Comparison of ENCODE assay signal across 17 cellular contexts in genomic region chr15:93349146-93349545, GRCh38.
DNase-seq lines count a peak whose midpoint lies in the region; ATAC-seq and TF ChIP-seq lines count a peak whose summit lies in the region.
"Had no signal": no experiment of that assay in that cellular context is flagged by ENCODE, and none has a peak within 500 bp of the region (broad histone marks: within the 10 kb centered on the region; RNA-seq: fewer than 3 reads in every experiment).

No MANE protein-coding gene starts in this region.

- no peak overlapping the region for H3K9ac ChIP-seq in neural cell (ENCODE audit: low read length)

- intact Hi-C loops in body of pancreas (cut with DNase I): no loop called here

- H3K79me2 ChIP-seq in neural cell (replicated peaks; ENCODE audit: insufficient read depth, low read length): no peaks in the 10 kb centered on the region

- peaks cover 3% of the 10 kb centered on the region for H3K27me3 Mint-ChIP-seq in brain
- H3K27me3 Mint-ChIP-seq in progenitor cell of endocrine pancreas: peaks cover 19% of the 10 kb centered on the region

- no peak for TF ChIP-seq EP300 in neural cell (conservative IDR thresholded peaks at IDR 0.05; ENCODE audit: poor library complexity, severe bottlenecking)

- H3F3A ChIP-seq in neural cell (ENCODE audit: insufficient read depth, low read length, poor library complexity, severe bottlenecking): peaks cover 11% of the 10 kb centered on the region

- TF ChIP-seq CTCF in brain (conservative IDR thresholded peaks at IDR 0.05) (no peak), neural cell (IDR thresholded peaks at IDR 0.05; ENCODE audit: poor library complexity, severe bottlenecking) (no peak), progenitor cell of endocrine pancreas (IDR thresholded peaks at IDR 0.05; ENCODE audit: unreplicated experiment) (no peak), body of pancreas (IDR thresholded peaks at IDR 0.05) (no peak)

- H3K4me3 Mint-ChIP-seq in brain (peak overlapping the region in 2 of 5 experiments; percentile 5 to 25), progenitor cell of endocrine pancreas (ENCODE audit: low read depth) (no peak overlapping the region)
- H3K4me3 Mint-ChIP-seq: CD4-positive, alpha-beta T cell had no signal

- TF ChIP-seq RAD21 in neural cell (conservative IDR thresholded peaks at IDR 0.05): no peak

- H3K27ac ChIP-seq in neural cell (ENCODE audit: low read length): peak overlapping the region; percentile 58
- no peak overlapping the region for H3K27ac ChIP-seq in body of pancreas
- H3K27ac ChIP-seq: 22Rv1, A549, C4-2B, HL-60 had no signal

- no peak for TF ChIP-seq POLR2A in body of pancreas (IDR thresholded peaks at IDR 0.05)

- no peaks in the 10 kb centered on the region for H3K4me1 ChIP-seq in body of pancreas
- H3K4me1 ChIP-seq: A549, Caco-2, HAP-1 had no signal

- no peaks in the 10 kb centered on the region for H4K20me1 ChIP-seq in neural cell (ENCODE audit: insufficient read depth)

- H3K36me3 ChIP-seq in neural cell (ENCODE audit: insufficient read depth, low read length): no peaks in the 10 kb centered on the region
- H3K36me3 ChIP-seq in body of pancreas (replicated peaks in 1 of 2; ENCODE audit: insufficient read depth in 1 of 2, low read depth in 2 of 2): no peaks in the 10 kb centered on the region
- H3K36me3 ChIP-seq: HAP-1 had no signal

- H3K4me2 ChIP-seq in neural cell (ENCODE audit: low read length): no peak overlapping the region
- H3K4me2 ChIP-seq: A549 had no signal

- H3K36me3 Mint-ChIP-seq in brain (peaks cover 13% of the 10 kb centered on the region), progenitor cell of endocrine pancreas (ENCODE audit: insufficient read depth) (peaks cover 1% of the 10 kb centered on the region)

- H3K4me1 Mint-ChIP-seq in brain: peaks cover 43% of the 10 kb centered on the region
- peaks cover 6% of the 10 kb centered on the region for H3K4me1 Mint-ChIP-seq in progenitor cell of endocrine pancreas (ENCODE audit: low read depth)

- H3K27ac Mint-ChIP-seq in brain: peak overlapping the region; percentile 22 to 76 (median 28)
- H3K27ac Mint-ChIP-seq in progenitor cell of endocrine pancreas: peak overlapping the region; percentile 13
- H3K27ac Mint-ChIP-seq: CD4-positive, alpha-beta T cell had no signal

- H3K27me3 ChIP-seq in neural cell (ENCODE audit: insufficient read depth, low read depth, low read length): no peaks in the 10 kb centered on the region
- H3K27me3 ChIP-seq in body of pancreas: no peaks in the 10 kb centered on the region

- no peaks in the 10 kb centered on the region for H3K9me2 ChIP-seq in neural cell (ENCODE audit: insufficient read depth, low read length)

- no peaks in the 10 kb centered on the region for H3K9me3 ChIP-seq in neural cell (ENCODE audit: low read length)
- H3K9me3 ChIP-seq in body of pancreas: no peaks in the 10 kb centered on the region
- H3K9me3 ChIP-seq: A549, Caco-2, HAP-1 had no signal

- H2AFZ ChIP-seq in neural cell (ENCODE audit: low read depth, low read length): no peak overlapping the region

- WGBS in body of pancreas, 2 donors: 84 to 85% methylated on average over 6 of the region's 6 CpGs

- ATAC-seq in HG03520 (IDR thresholded peaks at IDR 0.05; ENCODE audit: unreplicated experiment) (no peak), body of pancreas (no peak)
- ATAC-seq: A549, HepG2 had no signal

- peaks cover 8 to 23% (median 20%) of the 10 kb centered on the region in 5 experiments for H3K9me3 Mint-ChIP-seq in brain
- H3K9me3 Mint-ChIP-seq in progenitor cell of endocrine pancreas (ENCODE audit: low read depth): peaks cover 4% of the 10 kb centered on the region
- H3K9me3 Mint-ChIP-seq: CD4-positive, alpha-beta T cell had no signal

- DNase-seq in activated CD8-positive, alpha-beta memory T cell treated with anti-CD3 and anti-CD28 coated beads for 24 hours: peak; percentile 17
- no peak for DNase-seq in activated CD8-positive, alpha-beta memory T cell treated with anti-CD3 and anti-CD28 coated beads, Interleukin-2, amount 50 U/mL, for 48 hours
- no peak for DNase-seq in progenitor cell of endocrine pancreas (ENCODE audit: low spot score, unreplicated experiment)
- no peak for DNase-seq in NCI-H2107 treated with DMSO at 0.1 percent for 48 hours (lab: John Stamatoyannopoulos, UW; ENCODE audit: unreplicated experiment)
- DNase-seq in body of pancreas: no peak
- DNase-seq: AML-193; Caco-2; CD4-positive, alpha-beta T cell had no signal

- H3K4me3 ChIP-seq in neural cell (ENCODE audit: low read length) (no peak overlapping the region), body of pancreas (no peak overlapping the region)
- H3K4me3 ChIP-seq: A549, HAP-1 had no signal

TF ChIP-seq in neural cell, 6 proteins besides CTCF, POLR2A, EP300 and RAD21:
- TF ChIP-seq TAF1 (IDR thresholded peaks at IDR 0.05; ENCODE audit: low read depth) (no peak), SMC3 (conservative IDR thresholded peaks at IDR 0.05; ENCODE audit: poor library complexity) (no peak), REST (IDR thresholded peaks at IDR 0.05; ENCODE audit: borderline replicate concordance) (no peak)
TF ChIP-seq in neural cell: peak in this region for 0.
